ENCODE assay signal across 2 cellular contexts in the genomic region with DNA sequence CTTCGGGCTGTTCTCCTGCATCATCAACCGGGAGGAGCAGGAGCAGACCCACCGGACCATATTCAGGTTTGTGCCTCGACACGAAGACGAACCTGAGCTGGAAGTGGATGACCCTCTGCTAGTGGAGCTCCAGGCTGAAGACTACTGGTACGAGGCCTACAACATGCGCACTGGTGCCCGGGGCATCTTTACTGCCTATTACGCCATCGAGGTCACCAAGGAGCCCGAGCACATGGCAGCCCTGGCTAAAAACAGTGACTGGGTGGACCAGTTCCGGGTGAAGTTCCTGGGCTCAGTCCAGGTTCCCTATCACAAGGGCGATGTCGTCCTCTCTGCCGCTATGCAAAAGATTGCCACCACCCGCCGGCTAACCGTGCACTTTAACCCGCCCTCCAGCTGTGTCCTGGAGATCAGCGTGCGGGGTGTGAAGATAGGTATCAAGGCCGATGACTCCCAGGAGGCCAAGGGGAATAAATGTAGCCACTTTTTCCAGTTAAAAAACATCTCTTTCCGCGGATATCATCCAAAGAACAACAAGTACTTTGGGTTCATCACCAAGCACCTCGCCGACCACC.
TF ChIP-seq lines count a peak whose summit lies in the region.
"Not testable (repeated sequence)": the region's sequence is repeated elsewhere in the genome, so short reads cannot be mapped to it uniquely, and the experiment has no call there.

No MANE protein-coding gene starts in this region.

TF ChIP-seq in K562, 482 proteins besides CTCF, POLR2A, EP300 and RAD21:
- TF ChIP-seq, protein P1, sequence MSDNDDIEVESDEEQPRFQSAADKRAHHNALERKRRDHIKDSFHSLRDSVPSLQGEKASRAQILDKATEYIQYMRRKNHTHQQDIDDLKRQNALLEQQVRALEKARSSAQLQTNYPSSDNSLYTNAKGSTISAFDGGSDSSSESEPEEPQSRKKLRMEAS (CRISPR knock-in tag; IDR thresholded peaks at IDR 0.05), result peak; percentile 52; the same call in 1 of the 2 replicates
- TF ChIP-seq, protein P2, sequence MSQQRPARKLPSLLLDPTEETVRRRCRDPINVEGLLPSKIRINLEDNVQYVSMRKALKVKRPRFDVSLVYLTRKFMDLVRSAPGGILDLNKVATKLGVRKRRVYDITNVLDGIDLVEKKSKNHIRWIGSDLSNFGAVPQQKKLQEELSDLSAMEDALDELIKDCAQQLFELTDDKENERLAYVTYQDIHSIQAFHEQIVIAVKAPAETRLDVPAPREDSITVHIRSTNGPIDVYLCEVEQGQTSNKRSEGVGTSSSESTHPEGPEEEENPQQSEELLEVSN (IDR thresholded peaks at IDR 0.05; ENCODE audit: borderline replicate concordance in 1 of 2, extremely low read depth in 1 of 2, insufficient read depth in 1 of 2, insufficient read length in 1 of 2, low read depth in 1 of 2, low read length in 1 of 2, poor library complexity in 1 of 2, severe bottlenecking in 1 of 2), result peak in 1 of 2 experiments; percentile 49
- not testable (repeated sequence) for TF ChIP-seq NR2C2 (CRISPR knock-in tag; IDR thresholded peaks at IDR 0.05)
- TF ChIP-seq NR2C2 (tag; IDR thresholded peaks at IDR 0.05) (peak; percentile 32; the same call in 1 of the 2 replicates), L3MBTL2 (IDR thresholded peaks at IDR 0.05) (0 out of 2 replicates have a peak, but pooled peaks have one; percentile 22)
- TF ChIP-seq, protein P3, sequence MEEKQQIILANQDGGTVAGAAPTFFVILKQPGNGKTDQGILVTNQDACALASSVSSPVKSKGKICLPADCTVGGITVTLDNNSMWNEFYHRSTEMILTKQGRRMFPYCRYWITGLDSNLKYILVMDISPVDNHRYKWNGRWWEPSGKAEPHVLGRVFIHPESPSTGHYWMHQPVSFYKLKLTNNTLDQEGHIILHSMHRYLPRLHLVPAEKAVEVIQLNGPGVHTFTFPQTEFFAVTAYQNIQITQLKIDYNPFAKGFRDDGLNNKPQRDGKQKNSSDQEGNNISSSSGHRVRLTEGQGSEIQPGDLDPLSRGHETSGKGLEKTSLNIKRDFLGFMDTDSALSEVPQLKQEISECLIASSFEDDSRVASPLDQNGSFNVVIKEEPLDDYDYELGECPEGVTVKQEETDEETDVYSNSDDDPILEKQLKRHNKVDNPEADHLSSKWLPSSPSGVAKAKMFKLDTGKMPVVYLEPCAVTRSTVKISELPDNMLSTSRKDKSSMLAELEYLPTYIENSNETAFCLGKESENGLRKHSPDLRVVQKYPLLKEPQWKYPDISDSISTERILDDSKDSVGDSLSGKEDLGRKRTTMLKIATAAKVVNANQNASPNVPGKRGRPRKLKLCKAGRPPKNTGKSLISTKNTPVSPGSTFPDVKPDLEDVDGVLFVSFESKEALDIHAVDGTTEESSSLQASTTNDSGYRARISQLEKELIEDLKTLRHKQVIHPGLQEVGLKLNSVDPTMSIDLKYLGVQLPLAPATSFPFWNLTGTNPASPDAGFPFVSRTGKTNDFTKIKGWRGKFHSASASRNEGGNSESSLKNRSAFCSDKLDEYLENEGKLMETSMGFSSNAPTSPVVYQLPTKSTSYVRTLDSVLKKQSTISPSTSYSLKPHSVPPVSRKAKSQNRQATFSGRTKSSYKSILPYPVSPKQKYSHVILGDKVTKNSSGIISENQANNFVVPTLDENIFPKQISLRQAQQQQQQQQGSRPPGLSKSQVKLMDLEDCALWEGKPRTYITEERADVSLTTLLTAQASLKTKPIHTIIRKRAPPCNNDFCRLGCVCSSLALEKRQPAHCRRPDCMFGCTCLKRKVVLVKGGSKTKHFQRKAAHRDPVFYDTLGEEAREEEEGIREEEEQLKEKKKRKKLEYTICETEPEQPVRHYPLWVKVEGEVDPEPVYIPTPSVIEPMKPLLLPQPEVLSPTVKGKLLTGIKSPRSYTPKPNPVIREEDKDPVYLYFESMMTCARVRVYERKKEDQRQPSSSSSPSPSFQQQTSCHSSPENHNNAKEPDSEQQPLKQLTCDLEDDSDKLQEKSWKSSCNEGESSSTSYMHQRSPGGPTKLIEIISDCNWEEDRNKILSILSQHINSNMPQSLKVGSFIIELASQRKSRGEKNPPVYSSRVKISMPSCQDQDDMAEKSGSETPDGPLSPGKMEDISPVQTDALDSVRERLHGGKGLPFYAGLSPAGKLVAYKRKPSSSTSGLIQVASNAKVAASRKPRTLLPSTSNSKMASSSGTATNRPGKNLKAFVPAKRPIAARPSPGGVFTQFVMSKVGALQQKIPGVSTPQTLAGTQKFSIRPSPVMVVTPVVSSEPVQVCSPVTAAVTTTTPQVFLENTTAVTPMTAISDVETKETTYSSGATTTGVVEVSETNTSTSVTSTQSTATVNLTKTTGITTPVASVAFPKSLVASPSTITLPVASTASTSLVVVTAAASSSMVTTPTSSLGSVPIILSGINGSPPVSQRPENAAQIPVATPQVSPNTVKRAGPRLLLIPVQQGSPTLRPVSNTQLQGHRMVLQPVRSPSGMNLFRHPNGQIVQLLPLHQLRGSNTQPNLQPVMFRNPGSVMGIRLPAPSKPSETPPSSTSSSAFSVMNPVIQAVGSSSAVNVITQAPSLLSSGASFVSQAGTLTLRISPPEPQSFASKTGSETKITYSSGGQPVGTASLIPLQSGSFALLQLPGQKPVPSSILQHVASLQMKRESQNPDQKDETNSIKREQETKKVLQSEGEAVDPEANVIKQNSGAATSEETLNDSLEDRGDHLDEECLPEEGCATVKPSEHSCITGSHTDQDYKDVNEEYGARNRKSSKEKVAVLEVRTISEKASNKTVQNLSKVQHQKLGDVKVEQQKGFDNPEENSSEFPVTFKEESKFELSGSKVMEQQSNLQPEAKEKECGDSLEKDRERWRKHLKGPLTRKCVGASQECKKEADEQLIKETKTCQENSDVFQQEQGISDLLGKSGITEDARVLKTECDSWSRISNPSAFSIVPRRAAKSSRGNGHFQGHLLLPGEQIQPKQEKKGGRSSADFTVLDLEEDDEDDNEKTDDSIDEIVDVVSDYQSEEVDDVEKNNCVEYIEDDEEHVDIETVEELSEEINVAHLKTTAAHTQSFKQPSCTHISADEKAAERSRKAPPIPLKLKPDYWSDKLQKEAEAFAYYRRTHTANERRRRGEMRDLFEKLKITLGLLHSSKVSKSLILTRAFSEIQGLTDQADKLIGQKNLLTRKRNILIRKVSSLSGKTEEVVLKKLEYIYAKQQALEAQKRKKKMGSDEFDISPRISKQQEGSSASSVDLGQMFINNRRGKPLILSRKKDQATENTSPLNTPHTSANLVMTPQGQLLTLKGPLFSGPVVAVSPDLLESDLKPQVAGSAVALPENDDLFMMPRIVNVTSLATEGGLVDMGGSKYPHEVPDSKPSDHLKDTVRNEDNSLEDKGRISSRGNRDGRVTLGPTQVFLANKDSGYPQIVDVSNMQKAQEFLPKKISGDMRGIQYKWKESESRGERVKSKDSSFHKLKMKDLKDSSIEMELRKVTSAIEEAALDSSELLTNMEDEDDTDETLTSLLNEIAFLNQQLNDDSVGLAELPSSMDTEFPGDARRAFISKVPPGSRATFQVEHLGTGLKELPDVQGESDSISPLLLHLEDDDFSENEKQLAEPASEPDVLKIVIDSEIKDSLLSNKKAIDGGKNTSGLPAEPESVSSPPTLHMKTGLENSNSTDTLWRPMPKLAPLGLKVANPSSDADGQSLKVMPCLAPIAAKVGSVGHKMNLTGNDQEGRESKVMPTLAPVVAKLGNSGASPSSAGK (IDR thresholded peaks at IDR 0.05), result peak; percentile 39
TF ChIP-seq in K562: peak in this region for 5; not testable (repeated sequence) for 477.

TF ChIP-seq in HepG2, 621 proteins besides CTCF, POLR2A, EP300 and RAD21:
- TF ChIP-seq, protein P4, sequence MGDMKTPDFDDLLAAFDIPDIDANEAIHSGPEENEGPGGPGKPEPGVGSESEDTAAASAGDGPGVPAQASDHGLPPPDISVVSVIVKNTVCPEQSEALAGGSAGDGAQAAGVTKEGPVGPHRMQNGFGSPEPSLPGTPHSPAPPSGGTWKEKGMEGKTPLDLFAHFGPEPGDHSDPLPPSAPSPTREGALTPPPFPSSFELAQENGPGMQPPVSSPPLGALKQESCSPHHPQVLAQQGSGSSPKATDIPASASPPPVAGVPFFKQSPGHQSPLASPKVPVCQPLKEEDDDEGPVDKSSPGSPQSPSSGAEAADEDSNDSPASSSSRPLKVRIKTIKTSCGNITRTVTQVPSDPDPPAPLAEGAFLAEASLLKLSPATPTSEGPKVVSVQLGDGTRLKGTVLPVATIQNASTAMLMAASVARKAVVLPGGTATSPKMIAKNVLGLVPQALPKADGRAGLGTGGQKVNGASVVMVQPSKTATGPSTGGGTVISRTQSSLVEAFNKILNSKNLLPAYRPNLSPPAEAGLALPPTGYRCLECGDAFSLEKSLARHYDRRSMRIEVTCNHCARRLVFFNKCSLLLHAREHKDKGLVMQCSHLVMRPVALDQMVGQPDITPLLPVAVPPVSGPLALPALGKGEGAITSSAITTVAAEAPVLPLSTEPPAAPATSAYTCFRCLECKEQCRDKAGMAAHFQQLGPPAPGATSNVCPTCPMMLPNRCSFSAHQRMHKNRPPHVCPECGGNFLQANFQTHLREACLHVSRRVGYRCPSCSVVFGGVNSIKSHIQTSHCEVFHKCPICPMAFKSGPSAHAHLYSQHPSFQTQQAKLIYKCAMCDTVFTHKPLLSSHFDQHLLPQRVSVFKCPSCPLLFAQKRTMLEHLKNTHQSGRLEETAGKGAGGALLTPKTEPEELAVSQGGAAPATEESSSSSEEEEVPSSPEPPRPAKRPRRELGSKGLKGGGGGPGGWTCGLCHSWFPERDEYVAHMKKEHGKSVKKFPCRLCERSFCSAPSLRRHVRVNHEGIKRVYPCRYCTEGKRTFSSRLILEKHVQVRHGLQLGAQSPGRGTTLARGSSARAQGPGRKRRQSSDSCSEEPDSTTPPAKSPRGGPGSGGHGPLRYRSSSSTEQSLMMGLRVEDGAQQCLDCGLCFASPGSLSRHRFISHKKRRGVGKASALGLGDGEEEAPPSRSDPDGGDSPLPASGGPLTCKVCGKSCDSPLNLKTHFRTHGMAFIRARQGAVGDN (CRISPR knock-in tag; IDR thresholded peaks at IDR 0.05), result peak; percentile 36; the same call in 1 of the 2 replicates
- TF ChIP-seq MYC (CRISPR knock-in tag; IDR thresholded peaks at IDR 0.05; ENCODE audit: borderline replicate concordance), result 0 out of 2 replicates have a peak, but pooled peaks have one; percentile 26
- TF ChIP-seq, protein P1 (IDR thresholded peaks at IDR 0.05), result 0 out of 2 replicates have a peak, but pooled peaks have one; percentile 41
